1 cellular context compared by ENCODE assay signal in the genomic region with DNA sequence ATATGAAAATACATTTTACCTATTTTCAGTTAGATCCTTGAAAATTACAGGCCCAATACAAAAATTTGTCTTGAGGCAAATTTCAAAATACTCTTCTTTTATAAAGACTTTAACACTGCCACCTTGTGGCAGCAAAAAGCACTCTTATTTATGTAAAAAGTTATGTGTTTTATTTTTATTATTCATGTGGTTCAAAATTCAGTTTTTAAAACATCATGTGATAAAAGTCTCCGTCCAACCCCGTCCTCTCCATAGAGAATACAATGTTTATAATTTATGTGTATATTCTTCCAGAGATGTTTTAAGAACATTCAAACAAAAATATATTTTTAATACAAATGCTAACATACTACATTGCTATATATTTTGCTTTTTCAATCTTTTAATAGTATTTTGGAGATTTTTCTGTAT.
A peak's percentile ranks its signal among the peaks of the same experiment; 100 is the strongest.
TF ChIP-seq lines count a peak whose summit lies in the region.

No MANE protein-coding gene starts in this region.

TF ChIP-seq in K562, 482 proteins besides CTCF, POLR2A, EP300 and RAD21 (continued from another document):
- TF ChIP-seq ARID3A (IDR thresholded peaks at IDR 0.05; ENCODE audit: borderline replicate concordance, low read depth, low read length), result peak; percentile 43; the same call in 1 of the 2 replicates
- no peak for TF ChIP-seq WHSC1 (IDR thresholded peaks at IDR 0.05; ENCODE audit: low read length)
- TF ChIP-seq, protein P1, sequence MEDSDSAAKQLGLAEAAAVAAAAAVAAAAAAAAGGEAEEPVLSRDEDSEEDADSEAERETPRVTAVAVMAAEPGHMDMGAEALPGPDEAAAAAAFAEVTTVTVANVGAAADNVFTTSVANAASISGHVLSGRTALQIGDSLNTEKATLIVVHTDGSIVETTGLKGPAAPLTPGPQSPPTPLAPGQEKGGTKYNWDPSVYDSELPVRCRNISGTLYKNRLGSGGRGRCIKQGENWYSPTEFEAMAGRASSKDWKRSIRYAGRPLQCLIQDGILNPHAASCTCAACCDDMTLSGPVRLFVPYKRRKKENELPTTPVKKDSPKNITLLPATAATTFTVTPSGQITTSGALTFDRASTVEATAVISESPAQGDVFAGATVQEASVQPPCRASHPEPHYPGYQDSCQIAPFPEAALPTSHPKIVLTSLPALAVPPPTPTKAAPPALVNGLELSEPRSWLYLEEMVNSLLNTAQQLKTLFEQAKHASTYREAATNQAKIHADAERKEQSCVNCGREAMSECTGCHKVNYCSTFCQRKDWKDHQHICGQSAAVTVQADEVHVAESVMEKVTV (CRISPR knock-in tag; IDR thresholded peaks at IDR 0.05), result peak; percentile 46; the same call in 1 of the 2 replicates
